Comparison of ENCODE assay signal across 22 cellular contexts in the genomic region with DNA sequence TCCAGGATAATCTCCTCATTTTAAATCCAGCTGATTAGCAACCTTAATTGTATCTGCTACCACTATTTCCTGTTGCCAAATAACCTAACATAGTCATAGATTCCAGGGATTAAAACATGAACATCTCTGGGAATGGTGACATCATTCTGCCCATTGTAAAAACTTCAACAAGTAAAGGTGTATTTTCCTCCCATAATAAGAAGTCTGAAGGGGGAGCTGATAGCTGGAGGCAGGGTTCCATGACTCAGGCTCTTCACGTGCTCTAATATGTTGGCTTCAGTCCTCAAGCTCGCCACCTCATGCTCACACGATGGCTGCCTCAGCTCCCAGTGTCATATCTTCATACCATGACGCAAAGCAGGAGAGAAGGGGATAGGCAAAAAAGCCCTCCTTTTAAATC.
DNase-seq lines count a peak whose midpoint lies in the region; ATAC-seq and TF ChIP-seq lines count a peak whose summit lies in the region.
"Had no signal": no experiment of that assay in that cellular context is flagged by ENCODE, and none has a peak within 500 bp of the region (broad histone marks: within the 10 kb centered on the region; RNA-seq: fewer than 3 reads in every experiment).

No MANE protein-coding gene starts in this region.

- DNase-seq in cardiac septum (ENCODE audit: low spot score) (peak; percentile 20), left ventricle myocardium superior (no peak), RKO (ENCODE audit: low spot score) (peak; percentile 53), epithelial cell of esophagus (ENCODE audit: low read depth) (peak; percentile 62), erythroblast (lab: John Stamatoyannopoulos, UW) (no peak), NCI-H82 treated with DMSO at 0.1 percent for 48 hours (lab: John Stamatoyannopoulos, UW; ENCODE audit: unreplicated experiment) (no peak)
- DNase-seq: 8988T; AML-193; C1 segment of cervical spinal cord; CD8-positive, alpha-beta T cell; DND-41; NCI-H1105; NCI-H146; NCI-H2029; NCI-H2227 treated with DMSO at 0.1 percent for 48 hours; NCI-H510A; NCI-H748 treated with DMSO at 0.1 percent for 48 hours; NK-92 treated with Interleukin-12 subunit alpha and Interleukin-12 subunit beta, amount 100 ng/mL, for 24 hours had no signal

- ATAC-seq in left ventricle myocardium superior (no peak), GM19455 (IDR thresholded peaks at IDR 0.05; ENCODE audit: unreplicated experiment) (no peak)
- ATAC-seq: CD8-positive, alpha-beta T cell; GM23338; HCT116 had no signal

- intact Hi-C loops in cardiac septum (cut with DNase I) (no loop called here), left ventricle myocardium superior (cut with micrococcal nuclease) (no loop called here)

- no peak for TF ChIP-seq CTCF in epithelial cell of esophagus (IDR thresholded peaks at IDR 0.05; ENCODE audit: insufficient read depth, low read depth, low read length, missing control alignments)

- no peak overlapping the region for H3K4me3 ChIP-seq in epithelial cell of esophagus (ENCODE audit: low read length)
- H3K4me3 ChIP-seq: GM23338, SJSA1 had no signal

- no peak for TF ChIP-seq POLR2A in erythroblast (IDR thresholded peaks at IDR 0.05; ENCODE audit: low read length)

Comparison
In these comparisons a context has a peak if more than half of its experiments do, and no peak if none do; other contexts are left out.
1. DNase-seq: peak in cardiac septum (single experiment), RKO (single experiment) and epithelial cell of esophagus (single experiment); none in left ventricle myocardium superior (single experiment), erythroblast (0 of 2) and NCI-H82 treated with DMSO at 0.1 percent for 48 hours (single experiment).